In the genomic region with DNA sequence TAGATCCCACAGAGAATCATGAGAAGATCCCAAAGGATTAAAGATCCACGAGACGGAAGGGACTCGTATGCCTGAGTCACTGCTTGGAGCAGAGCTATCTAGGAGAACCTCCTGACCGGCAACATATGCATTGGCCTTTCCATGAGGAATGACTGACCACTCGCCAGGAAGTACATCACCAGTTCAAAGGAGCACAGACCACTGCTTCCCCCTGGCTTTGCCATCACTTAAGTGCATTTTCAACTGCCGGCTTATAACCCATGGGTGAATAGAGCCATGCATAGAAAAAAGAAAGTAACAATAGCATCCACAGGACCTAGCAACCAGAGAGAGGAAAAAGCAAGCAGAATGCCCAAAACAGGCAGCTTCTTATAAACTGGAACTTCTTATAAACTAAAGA, we compare ENCODE assay signal across 15 cellular contexts.
"Had no signal": no experiment of that assay in that cellular context is flagged by ENCODE, and none has a peak within 500 bp of the region (broad histone marks: within the 10 kb centered on the region; RNA-seq: fewer than 3 reads in every experiment).

No MANE protein-coding gene starts in this region.

- H3K79me2 ChIP-seq: hepatocyte had no signal

- H3K4me2 ChIP-seq: hepatocyte had no signal

- H3K4me1 ChIP-seq: colonic mucosa, testis had no signal

- H2AFZ ChIP-seq: hepatocyte had no signal

- H3K27me3 ChIP-seq: cardiac muscle cell, colonic mucosa, gastroesophageal sphincter, hepatocyte, testis had no signal

- H3K36me3 ChIP-seq: cardiac muscle cell, colonic mucosa, gastroesophageal sphincter had no signal

- ATAC-seq: activated CD8-positive, alpha-beta T cell treated with anti-CD3 and anti-CD28 coated beads for 36 hours; gastroesophageal sphincter; stimulated activated naive CD8-positive, alpha-beta T cell treated with anti-CD3 and anti-CD28 coated beads, Interleukin-15, amount 100 ng/mL, for 72 hours had no signal

- DNase-seq: activated CD4-positive, CD25-positive, alpha-beta regulatory T cell treated with anti-CD3 and anti-CD28 coated beads, Interleukin-2, amount 50 U/mL, for 72 hours; activated CD8-positive, alpha-beta memory T cell treated with anti-CD3 and anti-CD28 coated beads, Interleukin-2, amount 50 U/mL, for 4 hours; activated CD8-positive, alpha-beta T cell treated with anti-CD3 and anti-CD28 coated beads for 36 hours; activated naive CD8-positive, alpha-beta T cell treated with anti-CD3 and anti-CD28 coated beads, Interleukin-2, amount 10 ng/mL, durations not matched to agents 7 days and 5 days; aorta; colonic mucosa; effector CD4-positive, alpha-beta T cell; kidney glomerular epithelial cell; nephron progenitor cell; stimulated activated CD4-positive, alpha-beta T cell treated with anti-CD3 and anti-CD28 coated beads, Interleukin-4, amount 100 ng/mL, for 24 hours; stimulated activated naive CD8-positive, alpha-beta T cell treated with anti-CD3 and anti-CD28 coated beads, Interleukin-15, amount 100 ng/mL, for 72 hours; testis had no signal

- H3K9me3 ChIP-seq: colonic mucosa, gastroesophageal sphincter, testis had no signal

- H3K27ac ChIP-seq: cardiac muscle cell, colonic mucosa, gastroesophageal sphincter, hepatocyte, testis had no signal

- H3K4me3 ChIP-seq: cardiac muscle cell, colonic mucosa, gastroesophageal sphincter, hepatocyte, testis had no signal
